Comparison of ENCODE assay signal across 9 cellular contexts in genomic region chr2:196239622-196240587, GRCh38.
DNase-seq lines count a peak whose midpoint lies in the region; ATAC-seq and TF ChIP-seq lines count a peak whose summit lies in the region.
"Had no signal": no experiment of that assay in that cellular context is flagged by ENCODE, and none has a peak within 500 bp of the region (broad histone marks: within the 10 kb centered on the region; RNA-seq: fewer than 3 reads in every experiment).

No MANE protein-coding gene starts in this region.

- TF ChIP-seq CTCF in A673 (conservative IDR thresholded peaks at IDR 0.05; ENCODE audit: low read depth, low read length) = no peak; the same call in 1 of the 2 replicates

- no peak overlapping the region for H3K4me3 ChIP-seq in A673 (ENCODE audit: low read depth, low read length, poor library complexity, severe bottlenecking)

- CTCF ChIA-PET in A673 (lab: Charles Lee) = interaction anchor here (0.7 kb wide), 1 partner anchor 68 kb away, joined by 3 read pairs; no protein-coding TSS in a partner anchor

- DNase-seq in A673 (ENCODE audit: low spot score) (peak; percentile 42), T-helper 1 cell (peak; percentile 47 to 96 (median 70)), amniotic epithelial cell (ENCODE audit: low read depth) (peak; percentile 97), left kidney (ENCODE audit: low read depth, low spot score) (peak; percentile 33), NCI-H2227 (lab: John Stamatoyannopoulos, UW; ENCODE audit: unreplicated experiment) (no peak)
- DNase-seq in stimulated activated CD8-positive, alpha-beta memory T cell treated with anti-CD3 and anti-CD28 coated beads, Interleukin-15, amount 100 ng/mL, for 48 hours (ENCODE audit: low read depth in 2 of 2) = peak; percentile 77

- intact Hi-C loops in A673 (cut with micrococcal nuclease; ENCODE audit: unreplicated experiment) = no loop called here

- H3K27me3 ChIP-seq in A673 (replicated peaks; ENCODE audit: insufficient read depth, low read depth, low read length, poor library complexity) = no peaks in the 10 kb centered on the region

- BruUV-seq in A673 (replicated peaks; lab: Mats Ljungman, UMichigan) = no TSS peak

- ATAC-seq in GM19395 (IDR thresholded peaks at IDR 0.05; ENCODE audit: unreplicated experiment) (peak; percentile 88), HG03442 (IDR thresholded peaks at IDR 0.05; ENCODE audit: unreplicated experiment) (peak; percentile 75)

- H3K4me1 ChIP-seq in A673 (ENCODE audit: insufficient read depth, low read length, poor library complexity, severe bottlenecking) = peaks cover 14% of the 10 kb centered on the region

- POLR2A ChIA-PET in A673 (lab: Charles Lee; ENCODE audit: low non-redundant PET) = no interaction called here

- no peak overlapping the region for H3K27ac ChIP-seq in A673 (ENCODE audit: low read depth, low read length, poor library complexity, severe bottlenecking)
- H3K27ac ChIP-seq: C4-2B had no signal

- no peaks in the 10 kb centered on the region for H3K9me3 ChIP-seq in A673 (ENCODE audit: low read depth, low read length, poor library complexity, severe bottlenecking)

- no peaks in the 10 kb centered on the region for H3K36me3 ChIP-seq in A673 (ENCODE audit: insufficient read depth, low read length, poor library complexity, severe bottlenecking)
